ENCODE assay signal across 8 cellular contexts in the genomic region with DNA sequence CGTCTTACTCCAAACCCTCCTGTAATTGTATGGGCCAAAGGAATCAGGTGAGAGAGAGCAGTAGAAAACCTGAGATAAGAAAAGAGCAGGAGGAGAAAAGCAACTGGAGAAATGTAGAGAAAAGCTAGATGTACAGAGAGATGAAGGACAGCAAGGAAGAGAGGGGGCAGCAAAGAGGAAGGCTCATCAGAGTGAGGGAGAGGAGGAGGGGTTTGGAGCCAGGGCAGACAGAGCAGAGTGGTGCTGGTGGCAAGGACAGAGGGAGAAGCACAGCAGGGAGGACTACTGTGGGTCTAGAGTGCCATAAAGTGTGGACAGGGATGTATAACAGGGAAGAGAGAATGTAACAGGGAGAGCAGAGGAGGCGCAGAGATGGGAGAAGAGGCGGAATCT. TPM values are rescaled to one million over a fixed set of nuclear protein-coding genes. Genes with fewer than 3 reads are reported as not detected.
A peak's percentile ranks its signal among the peaks of the same experiment; 100 is the strongest.
DNase-seq lines count a peak whose midpoint lies in the region; ATAC-seq, FAIRE-seq and TF ChIP-seq lines count a peak whose summit lies in the region.
"Not testable (repeated sequence)": the region's sequence is repeated elsewhere in the genome, so short reads cannot be mapped to it uniquely, and the experiment has no call there.

No MANE protein-coding gene starts in this region.

- H3K27me3 Mint-ChIP-seq in CD14-positive monocyte (ENCODE audit: low read depth in 3 of 3); activated T-helper 17 cell treated with anti-CD3 and anti-CD28 coated beads, Interleukin-2, amount 50 U/mL, for 72 hours; endodermal cell (ENCODE audit: insufficient read depth); nephron (ENCODE audit: low read depth): not testable (repeated sequence)

- 58 to 100% methylated on average over 2 to 3 of the region's 3 CpGs for WGBS in endodermal cell (ENCODE audit: insufficient coverage in 1 of 2, insufficient read length in 1 of 2), 2 experiments

- peaks cover 35 to 74% (median 68%) of the 10 kb centered on the region in 7 donors for H3K9me3 Mint-ChIP-seq in CD14-positive monocyte
- H3K9me3 Mint-ChIP-seq in activated T-helper 17 cell treated with anti-CD3 and anti-CD28 coated beads, Interleukin-2, amount 50 U/mL, for 72 hours, result peaks cover 16% of the 10 kb centered on the region
- not testable (repeated sequence) for H3K9me3 Mint-ChIP-seq in endodermal cell, nephron

- H3K27ac Mint-ChIP-seq in CD14-positive monocyte (peak overlapping the region in 4 of 7 donors; percentile 54 to 79 (median 71)), endodermal cell (peak overlapping the region; percentile 86), nephron (peak overlapping the region; percentile 3 to 50 (median 48))
- H3K27ac Mint-ChIP-seq in activated T-helper 17 cell treated with anti-CD3 and anti-CD28 coated beads, Interleukin-2, amount 50 U/mL, for 72 hours, result peak overlapping the region; percentile 29

- H3K36me3 ChIP-seq in HUES6 (ENCODE audit: control insufficient read depth, insufficient read depth, low read length) (peaks cover 23% of the 10 kb centered on the region), endodermal cell (ENCODE audit: control insufficient read depth, insufficient read depth, low read length) (peaks cover 38% of the 10 kb centered on the region)
- H3K36me3 ChIP-seq in stomach smooth muscle (ENCODE audit: control insufficient read depth in 2 of 2, insufficient read depth in 2 of 2, low read length in 2 of 2), result not testable (repeated sequence)

- not testable (repeated sequence) for H3K27me3 ChIP-seq in HUES6 (ENCODE audit: control insufficient read depth, insufficient read depth, low read length); endodermal cell (ENCODE audit: control insufficient read depth, insufficient read depth, low read length, poor library complexity, severe bottlenecking); stomach smooth muscle (ENCODE audit: control insufficient read depth in 1 of 2, insufficient read depth in 2 of 2, low read length in 2 of 2)

- H3K4me3 ChIP-seq in HUES6 (ENCODE audit: low read depth, low read length), result peak overlapping the region; percentile 80
- H3K4me3 ChIP-seq in endodermal cell (ENCODE audit: low read length), result peak overlapping the region; percentile 97
- peak overlapping the region; percentile 77 for H3K4me3 ChIP-seq in iPS-18c (ENCODE audit: insufficient read depth, low read depth, low read length)
- H3K4me3 ChIP-seq in stomach smooth muscle (ENCODE audit: low read length in 2 of 2), result peak overlapping the region; percentile 81 to 87

- H3K9ac ChIP-seq in HUES6 (ENCODE audit: low read length) (peak overlapping the region; percentile 73), endodermal cell (ENCODE audit: extremely low read depth, low read length, poor library complexity, severe bottlenecking) (peak overlapping the region; percentile 71), stomach smooth muscle (ENCODE audit: low read length in 2 of 2) (peak overlapping the region; percentile 52 to 73)

- not testable (repeated sequence) for H3K27ac ChIP-seq in HUES6 (ENCODE audit: low read depth, low read length); endodermal cell (ENCODE audit: low read depth, low read length)
- H3K27ac ChIP-seq in stomach smooth muscle (ENCODE audit: low read length), result peak overlapping the region; percentile 31

- FAIRE-seq in RCC 7860 (lab: Jason Lieb, UNC), result not testable (repeated sequence)

- H3K4me3 Mint-ChIP-seq in CD14-positive monocyte, result peak overlapping the region; percentile 92 to 93
- H3K4me3 Mint-ChIP-seq in activated T-helper 17 cell treated with anti-CD3 and anti-CD28 coated beads, Interleukin-2, amount 50 U/mL, for 72 hours, result peak overlapping the region; percentile 83
- H3K4me3 Mint-ChIP-seq in endodermal cell, result peak overlapping the region; percentile 80
- peak overlapping the region; percentile 86 to 92 (median 87) for H3K4me3 Mint-ChIP-seq in nephron

- not testable (repeated sequence) for DNase-seq in CD14-positive monocyte (ENCODE audit: low spot score)
- DNase-seq in RCC 7860 (ENCODE audit: low spot score) (peak; percentile 22), endodermal cell (peak; percentile 59)

- not testable (repeated sequence) for H3K9me3 ChIP-seq in HUES6 (ENCODE audit: control insufficient read depth, insufficient read depth, low read depth, low read length); iPS-18c (ENCODE audit: control insufficient read depth, insufficient read depth, low read length); stomach smooth muscle (ENCODE audit: control insufficient read depth in 2 of 2, low read length in 2 of 2)
- peaks cover 24% of the 10 kb centered on the region for H3K9me3 ChIP-seq in endodermal cell (ENCODE audit: control insufficient read depth, low read length)

- intact Hi-C loops in CD14-positive monocyte (cut with micrococcal nuclease), result loop anchor here (2.0 to 5.0 kb wide), 2 partner anchors 35 to 75 kb away; a partner anchor contains a TSS

- ATAC-seq in activated T-helper 17 cell treated with anti-CD3 and anti-CD28 coated beads, Interleukin-2, amount 50 U/mL, for 72 hours (replicated peaks), result not testable (repeated sequence)

- H3K4me1 Mint-ChIP-seq in CD14-positive monocyte (peaks cover 27% of the 10 kb centered on the region), endodermal cell (peaks cover 37% of the 10 kb centered on the region), nephron (peaks cover 12% of the 10 kb centered on the region)
- peaks cover 19% of the 10 kb centered on the region for H3K4me1 Mint-ChIP-seq in activated T-helper 17 cell treated with anti-CD3 and anti-CD28 coated beads, Interleukin-2, amount 50 U/mL, for 72 hours

- peaks cover 17 to 36% of the 10 kb centered on the region in 2 donors for H3K36me3 Mint-ChIP-seq in CD14-positive monocyte
- peaks cover 27% of the 10 kb centered on the region for H3K36me3 Mint-ChIP-seq in activated T-helper 17 cell treated with anti-CD3 and anti-CD28 coated beads, Interleukin-2, amount 50 U/mL, for 72 hours (ENCODE audit: low read depth)
- H3K36me3 Mint-ChIP-seq in endodermal cell (ENCODE audit: low read depth), result peaks cover 58% of the 10 kb centered on the region
- peaks cover 59% of the 10 kb centered on the region for H3K36me3 Mint-ChIP-seq in nephron (ENCODE audit: low read depth)

- not testable (repeated sequence) for H3K4me1 ChIP-seq in HUES6 (ENCODE audit: control insufficient read depth, insufficient read depth, low read length); endodermal cell (ENCODE audit: control insufficient read depth, insufficient read depth, low read length); stomach smooth muscle (ENCODE audit: control insufficient read depth, insufficient read depth, low read length)

- not testable (repeated sequence) for TF ChIP-seq CTCF in CD14-positive monocyte (IDR thresholded peaks at IDR 0.05)
- TF ChIP-seq CTCF in endodermal cell (conservative IDR thresholded peaks at IDR 0.05) (peak; percentile 56), nephron (IDR thresholded peaks at IDR 0.05; ENCODE audit: unreplicated experiment in 3 of 3) (peak in 1 of 3 experiments; percentile 14)

RNA-seq across cellular contexts. Expression of a gene that starts 31.9 kb away (rescaled TPM):
- polyA plus RNA-seq in CD14-positive monocyte, result 1 to 10 TPM; 4.8 to 5.6 TPM
- total RNA-seq in activated T-helper 17 cell treated with anti-CD3 and anti-CD28 coated beads, Interleukin-2, amount 50 U/mL, for 72 hours, result 10 to 100 TPM; 15.1 to 41.6 TPM
- total RNA-seq in endodermal cell, result 10 to 100 TPM; 42.0 to 45.3 TPM
- 9.3 TPM for polyA plus RNA-seq in endodermal cell (2013, experiment 1 of 2)
- polyA plus RNA-seq in endodermal cell (2013, experiment 2 of 2), result 10.8 TPM

RNA-seq across cellular contexts. Expression of a gene that starts 36.2 kb away (rescaled TPM):
- 1 to 10 TPM; 2.4 to 7.2 TPM for polyA plus RNA-seq in CD14-positive monocyte
- 10 to 100 TPM; 31.2 to 41.8 TPM for total RNA-seq in activated T-helper 17 cell treated with anti-CD3 and anti-CD28 coated beads, Interleukin-2, amount 50 U/mL, for 72 hours
- total RNA-seq in endodermal cell, result 10 to 100 TPM; 59.0 to 88.7 TPM
- 62.8 TPM for polyA plus RNA-seq in endodermal cell (2013, experiment 1 of 2)
- 60.8 TPM for polyA plus RNA-seq in endodermal cell (2013, experiment 2 of 2)

Comparison
In these comparisons a context has a peak if more than half of its experiments do, and no peak if none do; other contexts are left out.
1. H3K27ac Mint-ChIP-seq: peak in every context shown above with its lines; median percentile 86 in endodermal cell; 71 in CD14-positive monocyte; 48 in nephron; 29 in activated T-helper 17 cell treated with anti-CD3 and anti-CD28 coated beads, Interleukin-2, amount 50 U/mL, for 72 hours.